2 cellular contexts compared by ENCODE assay signal in the genomic region with DNA sequence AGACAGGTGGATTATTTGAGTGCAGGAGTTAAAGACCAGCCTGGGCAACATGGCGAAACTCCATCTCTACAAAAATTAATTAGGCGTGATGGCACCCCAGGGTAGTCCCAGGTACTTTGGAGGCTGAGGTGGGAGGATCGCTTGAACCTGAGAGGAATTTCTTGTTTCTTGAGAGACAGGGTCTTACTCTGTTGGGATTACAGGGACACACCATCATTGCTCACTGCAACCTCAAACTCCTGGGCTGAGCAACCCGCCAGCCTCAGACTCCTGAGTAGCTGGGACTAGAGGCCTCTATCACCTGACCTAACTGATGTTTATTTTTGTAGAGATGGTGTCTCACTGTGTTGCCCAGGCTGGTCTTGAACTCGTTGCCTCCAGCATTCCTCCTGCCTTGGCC.
TF ChIP-seq lines count a peak whose summit lies in the region.

No MANE protein-coding gene starts in this region.

TF ChIP-seq in HEK293, 187 proteins besides CTCF, POLR2A, EP300 and RAD21:
- no peak for TF ChIP-seq ZNF555 (tag by site-specific recombination; conservative IDR thresholded peaks at IDR 0.05)
- TF ChIP-seq ZNF248 (tag by site-specific recombination; IDR thresholded peaks at IDR 0.05), result no peak
- no peak for TF ChIP-seq ZNF621 (tag by site-specific recombination; IDR thresholded peaks at IDR 0.05)
- no peak for TF ChIP-seq ZNF747 (tag by site-specific recombination; IDR thresholded peaks at IDR 0.05)
- TF ChIP-seq ZNF121 (tag by site-specific recombination; IDR thresholded peaks at IDR 0.05), result peak; percentile 46; the same call in 1 of the 2 replicates
- TF ChIP-seq, protein P1, sequence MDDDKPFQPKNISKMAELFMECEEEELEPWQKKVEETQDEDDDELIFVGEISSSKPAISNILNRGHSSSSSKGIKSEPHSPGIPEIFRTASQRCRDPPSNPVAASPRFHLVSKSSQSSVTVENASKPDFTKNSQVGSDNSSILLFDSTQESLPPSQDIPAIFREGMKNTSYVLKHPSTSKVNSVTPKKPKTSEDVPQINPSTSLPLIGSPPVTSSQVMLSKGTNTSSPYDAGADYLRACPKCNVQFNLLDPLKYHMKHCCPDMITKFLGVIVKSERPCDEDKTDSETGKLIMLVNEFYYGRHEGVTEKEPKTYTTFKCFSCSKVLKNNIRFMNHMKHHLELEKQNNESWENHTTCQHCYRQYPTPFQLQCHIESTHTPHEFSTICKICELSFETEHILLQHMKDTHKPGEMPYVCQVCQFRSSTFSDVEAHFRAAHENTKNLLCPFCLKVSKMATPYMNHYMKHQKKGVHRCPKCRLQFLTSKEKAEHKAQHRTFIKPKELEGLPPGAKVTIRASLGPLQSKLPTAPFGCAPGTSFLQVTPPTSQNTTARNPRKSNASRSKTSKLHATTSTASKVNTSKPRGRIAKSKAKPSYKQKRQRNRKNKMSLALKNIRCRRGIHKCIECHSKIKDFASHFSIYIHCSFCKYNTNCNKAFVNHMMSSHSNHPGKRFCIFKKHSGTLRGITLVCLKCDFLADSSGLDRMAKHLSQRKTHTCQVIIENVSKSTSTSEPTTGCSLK (tag by site-specific recombination; IDR thresholded peaks at IDR 0.05), result no peak
- no peak for TF ChIP-seq ZBTB49 (tag by site-specific recombination; IDR thresholded peaks at IDR 0.05; ENCODE audit: low read depth)

TF ChIP-seq in H1, 55 proteins besides CTCF, POLR2A, EP300 and RAD21:
- peak; percentile 15; the same call in 1 of the 2 replicates for TF ChIP-seq POLR2AphosphoS5 (IDR thresholded peaks at IDR 0.05; ENCODE audit: low read depth, low read length)
- TF ChIP-seq SP2 (IDR thresholded peaks at IDR 0.05; ENCODE audit: low read length), result no peak
